19 cellular contexts compared by ENCODE assay signal in the genomic region with DNA sequence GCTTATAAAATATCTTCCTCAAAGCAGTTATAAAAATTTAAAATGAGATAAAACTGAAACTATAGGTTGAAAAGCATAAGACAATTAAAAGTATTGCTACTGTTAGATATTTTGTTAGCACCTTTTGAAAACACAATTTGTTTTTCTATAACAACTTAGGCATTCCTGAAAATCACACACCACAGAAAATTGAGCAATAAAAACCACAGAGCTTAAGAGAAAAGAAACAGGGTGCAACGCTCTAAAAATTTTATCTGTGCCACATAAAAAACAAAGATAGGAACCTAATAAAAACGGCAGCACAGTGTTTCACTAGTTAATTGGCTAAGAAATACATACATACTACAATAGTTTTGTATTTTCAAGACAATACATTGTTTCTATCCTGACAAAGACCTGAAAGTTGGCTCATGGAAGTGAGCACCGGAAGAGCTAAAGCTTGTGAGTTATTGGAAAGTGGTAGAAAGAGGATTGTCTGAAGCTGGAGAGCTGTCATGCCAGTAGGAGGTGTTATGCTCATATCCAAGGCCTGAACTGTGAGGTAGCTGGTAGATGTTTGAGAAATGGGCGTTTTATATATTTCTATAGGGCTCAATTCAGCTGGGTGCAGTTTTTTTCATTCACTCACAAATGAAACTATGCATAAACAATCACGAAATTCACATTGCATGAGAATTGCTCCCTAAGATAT. TPM values are rescaled to one million over a fixed set of nuclear protein-coding genes. Genes with fewer than 3 reads are reported as not detected.
DNase-seq lines count a peak whose midpoint lies in the region; ATAC-seq and TF ChIP-seq lines count a peak whose summit lies in the region.
"Had no signal": no experiment of that assay in that cellular context is flagged by ENCODE, and none has a peak within 500 bp of the region (broad histone marks: within the 10 kb centered on the region; RNA-seq: fewer than 3 reads in every experiment).

No MANE protein-coding gene starts in this region.

- DNase-seq in SK-N-SH (no peak), NCI-H146 (lab: John Stamatoyannopoulos, UW) (peak; percentile 35), endodermal cell (no peak), uterus (no peak), mucosa of gallbladder (ENCODE audit: low spot score) (no peak), HEK293T (ENCODE audit: extremely low spot score) (no peak)
- no peak for DNase-seq in stimulated activated CD4-positive, alpha-beta T cell treated with anti-CD3 and anti-CD28 coated beads, Interleukin-2, amount 100 ng/mL, for 48 hours
- DNase-seq: activated naive CD4-positive, alpha-beta T cell treated with Interleukin-2 at 50 U/mL for 16 hours; Calu3; effector CD8-positive, alpha-beta T cell; foreskin melanocyte; NCI-H2171 treated with DMSO at 0.1 percent for 48 hours had no signal

- peaks cover 4% of the 10 kb centered on the region for H3K4me1 Mint-ChIP-seq in endodermal cell

- H3K27me3 ChIP-seq in SK-N-SH (ENCODE audit: insufficient read depth) = no peaks in the 10 kb centered on the region
- H3K27me3 ChIP-seq in endodermal cell (ENCODE audit: control insufficient read depth, insufficient read depth, low read length, poor library complexity, severe bottlenecking) = no peaks in the 10 kb centered on the region
- H3K27me3 ChIP-seq in uterus = no peaks in the 10 kb centered on the region
- H3K27me3 ChIP-seq: neutrophil, vagina had no signal

- no peak for TF ChIP-seq POLR2A in uterus (IDR thresholded peaks at IDR 0.05)

- no peak overlapping the region for H3K9ac ChIP-seq in SK-N-SH
- no peak overlapping the region for H3K9ac ChIP-seq in endodermal cell (ENCODE audit: extremely low read depth, low read length, poor library complexity, severe bottlenecking)

- TF ChIP-seq RAD21 in SK-N-SH (IDR thresholded peaks at IDR 0.05; ENCODE audit: low read length) = peak; percentile 21; the same call in 1 of the 2 replicates

- H3K36me3 ChIP-seq in SK-N-SH (replicated peaks in 1 of 2; ENCODE audit: control insufficient read depth in 1 of 2, insufficient read depth in 2 of 2, low read length in 1 of 2) = no peaks in the 10 kb centered on the region
- no peaks in the 10 kb centered on the region for H3K36me3 ChIP-seq in endodermal cell (ENCODE audit: control insufficient read depth, insufficient read depth, low read length)
- no peaks in the 10 kb centered on the region for H3K36me3 ChIP-seq in uterus
- H3K36me3 ChIP-seq: neutrophil, vagina had no signal

- H3K4me2 ChIP-seq in SK-N-SH = no peak overlapping the region

- no peaks in the 10 kb centered on the region for H4K20me1 ChIP-seq in SK-N-SH (ENCODE audit: insufficient read depth)

- H3K36me3 Mint-ChIP-seq in endodermal cell (ENCODE audit: low read depth) = no peaks in the 10 kb centered on the region

- H3K27ac Mint-ChIP-seq in endodermal cell = no peak overlapping the region
- H3K27ac Mint-ChIP-seq: stimulated activated naive CD8-positive, alpha-beta T cell treated with anti-CD3 and anti-CD28 coated beads, Interleukin-15, Interleukin-2, amounts not matched to agents 100 ng/mL and 50 ng/mL, for 24 hours had no signal

- H3K9me3 ChIP-seq in SK-N-SH (no peaks in the 10 kb centered on the region), endodermal cell (ENCODE audit: control insufficient read depth, low read length) (no peaks in the 10 kb centered on the region), uterus (no peaks in the 10 kb centered on the region)
- H3K9me3 ChIP-seq: neutrophil, vagina had no signal

- no peak for TF ChIP-seq CTCF in SK-N-SH (IDR thresholded peaks at IDR 0.05)
- TF ChIP-seq CTCF in endodermal cell (conservative IDR thresholded peaks at IDR 0.05) = peak; percentile 38
- no peak for TF ChIP-seq CTCF in uterus (IDR thresholded peaks at IDR 0.05)

- CTCF ChIA-PET in SK-N-SH (lab: Yijun Ruan, JAX) = no interaction called here
- CTCF ChIA-PET in HEK293T (lab: Yijun Ruan, JAX) = no interaction called here

- 23% methylated on average over 5 of the region's 5 CpGs for WGBS in SK-N-SH (ENCODE audit: low lambda C conversion rate)
- WGBS in endodermal cell (ENCODE audit: insufficient coverage in 1 of 2, insufficient read length in 1 of 2), 2 experiments = 85 to 100% methylated on average over 1 to 5 of the region's 5 CpGs

- no peaks in the 10 kb centered on the region for H3F3A ChIP-seq in SK-N-SH (replicated peaks; ENCODE audit: insufficient read depth)

- H2AFZ ChIP-seq in SK-N-SH (ENCODE audit: low read depth) = no peak overlapping the region

- H3K4me1 ChIP-seq in SK-N-SH (ENCODE audit: control insufficient read depth in 1 of 2, insufficient read depth in 2 of 2, low read depth in 1 of 2, low read length in 1 of 2) (no peaks in the 10 kb centered on the region; a peak in 1 of 4 replicates), endodermal cell (ENCODE audit: control insufficient read depth, insufficient read depth, low read length) (no peaks in the 10 kb centered on the region), uterus (no peaks in the 10 kb centered on the region)
- H3K4me1 ChIP-seq: vagina had no signal

- POLR2A ChIA-PET in SK-N-SH (lab: Yijun Ruan, JAX) (no interaction called here), HEK293T (lab: Yijun Ruan, JAX) (no interaction called here)

- H3K9me3 Mint-ChIP-seq in endodermal cell = no peaks in the 10 kb centered on the region

- intact Hi-C loops in uterus (cut with DNase I; ENCODE audit: low total_unique reads) = no loop called here

- no peaks in the 10 kb centered on the region for H3K27me3 Mint-ChIP-seq in endodermal cell (ENCODE audit: insufficient read depth)
- H3K27me3 Mint-ChIP-seq: stimulated activated naive CD8-positive, alpha-beta T cell treated with anti-CD3 and anti-CD28 coated beads, Interleukin-15, Interleukin-2, amounts not matched to agents 100 ng/mL and 50 ng/mL, for 24 hours had no signal

- H3K9me2 ChIP-seq in SK-N-SH = no peaks in the 10 kb centered on the region

- H3K4me3 ChIP-seq in SK-N-SH (ENCODE audit: low read depth in 2 of 2, low read length in 1 of 2) = no peak overlapping the region
- no peak overlapping the region for H3K4me3 ChIP-seq in endodermal cell (ENCODE audit: low read length)
- no peak overlapping the region for H3K4me3 ChIP-seq in uterus
- H3K4me3 ChIP-seq: skin epidermis, vagina had no signal

- no peak for ATAC-seq in SK-N-SH treated with all-trans-retinoic acid at 6 μM for 48 hours

- no peak overlapping the region for H3K27ac ChIP-seq in SK-N-SH (ENCODE audit: low read depth in 2 of 2, low read length in 1 of 2)
- no peak overlapping the region for H3K27ac ChIP-seq in endodermal cell (ENCODE audit: low read depth, low read length)
- no peak overlapping the region for H3K27ac ChIP-seq in uterus
- H3K27ac ChIP-seq: HL-60, neutrophil, skin epidermis, vagina had no signal

- H3K4me3 Mint-ChIP-seq in endodermal cell = no peak overlapping the region
- H3K4me3 Mint-ChIP-seq: stimulated activated naive CD8-positive, alpha-beta T cell treated with anti-CD3 and anti-CD28 coated beads, Interleukin-15, Interleukin-2, amounts not matched to agents 100 ng/mL and 50 ng/mL, for 24 hours had no signal

- H3K79me2 ChIP-seq in SK-N-SH (ENCODE audit: insufficient read depth) = no peaks in the 10 kb centered on the region

- TF ChIP-seq EP300 in SK-N-SH (IDR thresholded peaks at IDR 0.05; ENCODE audit: borderline replicate concordance in 1 of 2, low read depth in 1 of 2, low read length in 1 of 2) = no peak

TF ChIP-seq in SK-N-SH, 30 proteins besides CTCF, POLR2A, EP300 and RAD21 (continues in another document):
- TF ChIP-seq SMC3 (IDR thresholded peaks at IDR 0.05; ENCODE audit: low read depth, low read length) (no peak), FOXJ3 (CRISPR knock-in tag; IDR thresholded peaks at IDR 0.05) (no peak), FOXM1 (IDR thresholded peaks at IDR 0.05; ENCODE audit: low read depth) (no peak), MXI1 (IDR thresholded peaks at IDR 0.05; ENCODE audit: low read depth, low read length) (no peak), TAF1 (IDR thresholded peaks at IDR 0.05; ENCODE audit: borderline replicate concordance, low read depth, low read length) (no peak)

TF ChIP-seq in SK-N-SH treated with all-trans-retinoic acid at 6 μM for 48 hours, 23 proteins besides CTCF, POLR2A, EP300 and RAD21 (continues in another document):
- TF ChIP-seq BACH2 (CRISPR knock-in tag; IDR thresholded peaks at IDR 0.05; ENCODE audit: borderline replicate concordance) (no peak), ZNF565 (CRISPR knock-in tag; conservative IDR thresholded peaks at IDR 0.05; ENCODE audit: low read depth) (no peak), CSDC2 (CRISPR knock-in tag; IDR thresholded peaks at IDR 0.05) (no peak), ZNF70 (CRISPR knock-in tag; IDR thresholded peaks at IDR 0.05) (no peak)

TF ChIP-seq in HEK293T, 16 proteins besides CTCF, POLR2A, EP300 and RAD21:
- no peak for TF ChIP-seq SUZ12 (IDR thresholded peaks at IDR 0.05)

RNA-seq across cellular contexts. Expression of a gene that starts 45.8 kb away (rescaled TPM):
- polyA plus RNA-seq in SK-N-SH (2012; rRNA removed) = 0.36 and 0.60 TPM in 2 replicates
- 0.69 and 0.95 TPM in 2 replicates for polyA plus RNA-seq in SK-N-SH (2012; cell fraction: cytosol; rRNA removed)
- 0.16 and 0.21 TPM in 2 replicates for polyA plus RNA-seq in SK-N-SH (2012; cell fraction: nucleus; rRNA removed)
- total RNA-seq in endodermal cell (1 to 10 TPM; 1.0 to 1.1 TPM), uterus (under 1 TPM in 1 of 4 donors, not detected in 3; 0.62 TPM), mucosa of gallbladder (0.81 TPM)
- 0.46 TPM for polyA plus RNA-seq in endodermal cell (2013, experiment 1 of 2)
- 0.58 TPM for polyA plus RNA-seq in endodermal cell (2013, experiment 2 of 2)
- total RNA-seq: OCI-LY7, vagina had no signal
